Comparison of ENCODE assay signal across 16 cellular contexts in genomic region chr7:129866251-129866650, GRCh38.
A peak's percentile ranks its signal among the peaks of the same experiment; 100 is the strongest.
DNase-seq lines count a peak whose midpoint lies in the region; ATAC-seq, FAIRE-seq and TF ChIP-seq lines count a peak whose summit lies in the region.
"Had no signal": no experiment of that assay in that cellular context is flagged by ENCODE, and none has a peak within 500 bp of the region (broad histone marks: within the 10 kb centered on the region; RNA-seq: fewer than 3 reads in every experiment).

No MANE protein-coding gene starts in this region.

- H3K9ac ChIP-seq in liver (ENCODE audit: low read depth in 1 of 2, low read length in 2 of 2) (peak overlapping the region in 1 of 2 donors; percentile 72), HepG2 (ENCODE audit: insufficient read depth, low read depth, low read length) (no peak overlapping the region)

- H3K4me3 ChIP-seq in liver (ENCODE audit: low read depth in 1 of 3, low read length in 3 of 3) (no peak overlapping the region), HepG2 (replicated peaks in 1 of 3; ENCODE audit: insufficient read depth in 1 of 3, low read depth in 2 of 3, low read length in 3 of 3) (no peak overlapping the region)
- H3K4me3 ChIP-seq: prostate gland, suprapubic skin had no signal

- H3K27ac Mint-ChIP-seq in chondrocyte (ENCODE audit: unreplicated experiment), result peak overlapping the region; percentile 95
- H3K27ac Mint-ChIP-seq in osteocyte (ENCODE audit: unreplicated experiment), result peak overlapping the region; percentile 97
- H3K27ac Mint-ChIP-seq: activated naive CD8-positive, alpha-beta T cell had no signal

- H3K4me3 Mint-ChIP-seq in chondrocyte (ENCODE audit: unreplicated experiment), result no peak overlapping the region
- no peak overlapping the region for H3K4me3 Mint-ChIP-seq in osteocyte (ENCODE audit: unreplicated experiment)
- H3K4me3 Mint-ChIP-seq: activated naive CD8-positive, alpha-beta T cell had no signal

- H3K9me3 ChIP-seq in liver (ENCODE audit: control insufficient read depth in 4 of 4, low read length in 3 of 4), result no peaks in the 10 kb centered on the region
- H3K9me3 ChIP-seq in HepG2 (ENCODE audit: low read length), result no peaks in the 10 kb centered on the region
- H3K9me3 ChIP-seq: prostate gland, suprapubic skin had no signal

- 31% methylated on average over 3 of the region's 3 CpGs for WGBS in liver
- WGBS in HepG2 (ENCODE audit: low lambda C conversion rate), result 91% methylated on average over 3 of the region's 3 CpGs

- H3K4me1 Mint-ChIP-seq in chondrocyte (ENCODE audit: low read depth) (peaks cover 85% of the 10 kb centered on the region), osteocyte (ENCODE audit: unreplicated experiment) (peaks cover 77% of the 10 kb centered on the region)

- POLR2A ChIA-PET in HepG2 (lab: Yijun Ruan, JAX), result no interaction called here

- no TSS peak for BruUV-seq in HepG2 (replicated peaks; lab: Mats Ljungman, UMichigan)

- H2AFZ ChIP-seq in HepG2 (ENCODE audit: low read length), result no peak overlapping the region

- H3K4me1 ChIP-seq in liver (ENCODE audit: control insufficient read depth in 4 of 4, insufficient read depth in 4 of 4, low read length in 3 of 4) (peaks cover 5 to 24% (median 21%) of the 10 kb centered on the region in 4 donors), HepG2 (ENCODE audit: insufficient read depth, low read length) (no peaks in the 10 kb centered on the region)

- in situ Hi-C loops in HepG2 (cut with HindIII; ENCODE audit: extremely low pct_ligation_motif_present, low pct_unique_long_range_greater_than_20kb), result no loop called here
- in situ Hi-C loops in GM13977 (cut with MboI; ENCODE audit: low pct_unique_long_range_greater_than_20kb, low sequenced_read_pairs, unreplicated experiment), result no loop called here

- FAIRE-seq in HepG2 (lab: Jason Lieb, UNC), result no peak
- FAIRE-seq: endothelial cell of umbilical vein, GM18507, RCC 7860 had no signal

- TF ChIP-seq CTCF in liver (IDR thresholded peaks at IDR 0.05; ENCODE audit: low read depth, low read length, missing input control), result no peak
- TF ChIP-seq CTCF in HepG2 (CRISPR knock-in tag; IDR thresholded peaks at IDR 0.05), result no peak
- TF ChIP-seq CTCF in chondrocyte (IDR thresholded peaks at IDR 0.05), result no peak
- TF ChIP-seq CTCF in osteocyte (IDR thresholded peaks at IDR 0.05), result no peak
- TF ChIP-seq CTCF in GM13977 (IDR thresholded peaks at IDR 0.05; ENCODE audit: extremely low read depth, insufficient read depth, missing control alignments), result no peak

- peaks cover 18% of the 10 kb centered on the region; the same call in 1 of the 2 replicates for H4K20me1 ChIP-seq in HepG2 (ENCODE audit: insufficient read depth, low read length)

- ATAC-seq in HepG2 (no peak), GM19397 (IDR thresholded peaks at IDR 0.05; ENCODE audit: unreplicated experiment) (no peak)

- no peak for DNase-seq in HepG2 (ENCODE audit: low spot score)
- DNase-seq in chondrocyte (ENCODE audit: low spot score), result no peak
- no peak for DNase-seq in osteocyte (ENCODE audit: extremely low spot score, unreplicated experiment)
- DNase-seq in HK-2 (ENCODE audit: unreplicated experiment), result no peak
- no peak for DNase-seq in GM13977 (ENCODE audit: low spot score)
- no peak for DNase-seq in mucosa of gallbladder (ENCODE audit: low spot score)
- DNase-seq: NCI-H2029, NCI-H526 treated with DMSO at 0.1 percent for 48 hours had no signal

- no peaks in the 10 kb centered on the region for H3K9me3 Mint-ChIP-seq in chondrocyte (ENCODE audit: low read depth)
- no peaks in the 10 kb centered on the region for H3K9me3 Mint-ChIP-seq in osteocyte (ENCODE audit: unreplicated experiment)

- TF ChIP-seq RAD21 in liver (IDR thresholded peaks at IDR 0.05) (no peak), HepG2 (CRISPR knock-in tag; IDR thresholded peaks at IDR 0.05) (no peak)

- no peak overlapping the region for H3K4me2 ChIP-seq in HepG2 (ENCODE audit: low read depth, low read length)

- CTCF ChIA-PET in HepG2 (lab: Yijun Ruan, JAX; ENCODE audit: low intra/inter-chr PET ratio, low total read pairs), result no interaction called here

- H3K27me3 Mint-ChIP-seq in chondrocyte (ENCODE audit: low read depth), result no peaks in the 10 kb centered on the region
- H3K27me3 Mint-ChIP-seq in osteocyte (ENCODE audit: unreplicated experiment), result no peaks in the 10 kb centered on the region
- H3K27me3 Mint-ChIP-seq: activated naive CD8-positive, alpha-beta T cell had no signal

- TF ChIP-seq EP300 in HepG2 (IDR thresholded peaks at IDR 0.05; ENCODE audit: low read depth in 2 of 2, low read length in 2 of 2) (no peak), HepG2 (CRISPR knock-in tag; IDR thresholded peaks at IDR 0.05; ENCODE audit: borderline replicate concordance) (no peak)

- H3K36me3 ChIP-seq in liver (ENCODE audit: control insufficient read depth in 4 of 4, insufficient read depth in 3 of 4, low read depth in 1 of 4, low read length in 3 of 4) (no peaks in the 10 kb centered on the region), HepG2 (replicated peaks in 1 of 2; ENCODE audit: control insufficient read depth in 1 of 2, insufficient read depth in 2 of 2, low read length in 2 of 2) (peaks cover 2 to 11% of the 10 kb centered on the region in 2 experiments; a peak in 2 of 5 replicates)
- H3K36me3 ChIP-seq: prostate gland, suprapubic skin had no signal

- peaks cover 6% of the 10 kb centered on the region for H3K79me2 ChIP-seq in HepG2 (ENCODE audit: insufficient read depth, low read length)

- TF ChIP-seq POLR2A in HepG2 (IDR thresholded peaks at IDR 0.05; ENCODE audit: insufficient read depth in 1 of 2, low read depth in 2 of 2, low read length in 2 of 2), result no peak

- H3K27me3 ChIP-seq in liver (ENCODE audit: control insufficient read depth in 4 of 4, insufficient read depth in 4 of 4, low read length in 3 of 4) (no peaks in the 10 kb centered on the region), HepG2 (ENCODE audit: control insufficient read depth in 1 of 2, insufficient read depth in 2 of 2, low read length in 2 of 2) (no peaks in the 10 kb centered on the region)
- H3K27me3 ChIP-seq: suprapubic skin had no signal

- H3K36me3 Mint-ChIP-seq in chondrocyte (ENCODE audit: low read depth) (peaks cover 10% of the 10 kb centered on the region), osteocyte (ENCODE audit: unreplicated experiment) (peaks cover 30% of the 10 kb centered on the region)

- peak overlapping the region; percentile 28 to 42 for H3K27ac ChIP-seq in liver (ENCODE audit: low read depth in 1 of 2, low read length in 2 of 2)
- H3K27ac ChIP-seq in HepG2 (ENCODE audit: extremely low read length, insufficient read depth, low read length), result no peak overlapping the region
- H3K27ac ChIP-seq: suprapubic skin had no signal

- intact Hi-C loops in HepG2 (cut with micrococcal nuclease; ENCODE audit: unreplicated experiment), result no loop called here

TF ChIP-seq in liver, 16 proteins besides CTCF, POLR2A, EP300 and RAD21 (continues in another document):
- TF ChIP-seq HNF4A (conservative IDR thresholded peaks at IDR 0.05) (peak; percentile 15 to 25), RXRA (IDR thresholded peaks at IDR 0.05) (peak; percentile 22 to 46), ZBTB33 (IDR thresholded peaks at IDR 0.05) (no peak), SP1 (IDR thresholded peaks at IDR 0.05) (peak; percentile 22)

TF ChIP-seq in HepG2, 621 proteins besides CTCF, POLR2A, EP300 and RAD21 (continues in another document):
- no peak for TF ChIP-seq MXI1 (IDR thresholded peaks at IDR 0.05; ENCODE audit: borderline replicate concordance, low read depth, low read length)
- no peak for TF ChIP-seq LBX2 (CRISPR knock-in tag; IDR thresholded peaks at IDR 0.05; ENCODE audit: borderline replicate concordance)
- no peak for TF ChIP-seq SNAPC4 (CRISPR knock-in tag; IDR thresholded peaks at IDR 0.05)
- no peak for TF ChIP-seq ZNF143 (CRISPR knock-in tag; IDR thresholded peaks at IDR 0.05)
- no peak for TF ChIP-seq ZNF484 (CRISPR knock-in tag; IDR thresholded peaks at IDR 0.05; ENCODE audit: borderline replicate concordance, low read depth)
- TF ChIP-seq TCF12 (IDR thresholded peaks at IDR 0.05), result no peak
- no peak for TF ChIP-seq TCF12 (CRISPR knock-in tag; IDR thresholded peaks at IDR 0.05)
